8 cellular contexts compared by ENCODE assay signal in genomic region chr10:27242951-27243551, GRCh38. TPM values are rescaled to one million over a fixed set of nuclear protein-coding genes. Genes with fewer than 3 reads are reported as not detected.
DNase-seq lines count a peak whose midpoint lies in the region; ATAC-seq and TF ChIP-seq lines count a peak whose summit lies in the region.

No MANE protein-coding gene starts in this region.

- TF ChIP-seq CTCF in GM13976 (IDR thresholded peaks at IDR 0.05; ENCODE audit: borderline replicate concordance, control extremely low read depth, extremely low read depth, insufficient read depth, missing control alignments) (no peak), WTC11 (IDR thresholded peaks at IDR 0.05) (no peak), chondrocyte (IDR thresholded peaks at IDR 0.05) (no peak), kidney epithelial cell (IDR thresholded peaks at IDR 0.05; ENCODE audit: insufficient read depth, low read length, poor library complexity, severe bottlenecking) (no peak)

- POLR2A ChIA-PET in WTC11 (lab: Charles Lee), result interaction anchor here (0.6 to 1.5 kb wide), 2 partner anchors 8 to 900 kb away, joined by 3 to 4 read pairs; no protein-coding TSS in a partner anchor

- H3K4me3 ChIP-seq in kidney epithelial cell (ENCODE audit: low read depth, low read length), result peak overlapping the region; percentile 73

- H3K27me3 ChIP-seq in kidney epithelial cell (ENCODE audit: control insufficient read depth, insufficient read depth, low read length), result no peaks in the 10 kb centered on the region

- H3K27me3 Mint-ChIP-seq in WTC11 (ENCODE audit: low read depth), result 0 out of 2 replicates have a peak, but pooled peaks cover 3% of the 10 kb centered on the region
- no peaks in the 10 kb centered on the region for H3K27me3 Mint-ChIP-seq in chondrocyte (ENCODE audit: low read depth)

- peak overlapping the region; percentile 93 for H3K4me3 Mint-ChIP-seq in WTC11
- H3K4me3 Mint-ChIP-seq in chondrocyte (ENCODE audit: unreplicated experiment), result peak overlapping the region; percentile 97

- H3K27ac Mint-ChIP-seq in WTC11 (peak overlapping the region; percentile 99), chondrocyte (ENCODE audit: unreplicated experiment) (peak overlapping the region; percentile 96)

- ATAC-seq in HG02588 (IDR thresholded peaks at IDR 0.05; ENCODE audit: unreplicated experiment), result peak; percentile 25
- ATAC-seq in WTC11, result no peak
- no peak for ATAC-seq in GM18861 (IDR thresholded peaks at IDR 0.05; ENCODE audit: unreplicated experiment)

- CTCF ChIA-PET in WTC11 (lab: Charles Lee), result interaction anchor here (1.7 kb wide), 1 partner anchor 9 kb away, joined by 14 read pairs; no protein-coding TSS in a partner anchor

- H3K36me3 ChIP-seq in kidney epithelial cell (ENCODE audit: control insufficient read depth, insufficient read depth, low read length), result no peaks in the 10 kb centered on the region

- H3K36me3 Mint-ChIP-seq in WTC11, result no peaks in the 10 kb centered on the region
- no peaks in the 10 kb centered on the region for H3K36me3 Mint-ChIP-seq in chondrocyte (ENCODE audit: low read depth)

- peak; percentile 68 for DNase-seq in GM13976 (ENCODE audit: low spot score)
- peak; percentile 2 for DNase-seq in NCI-H2171 (lab: John Stamatoyannopoulos, UW)
- no peak for DNase-seq in WTC11 (ENCODE audit: low spot score)
- DNase-seq in chondrocyte (ENCODE audit: low spot score), result no peak
- DNase-seq in kidney epithelial cell (ENCODE audit: low read depth), result peak; percentile 38
- peak; percentile 66 for DNase-seq in stimulated activated CD4-positive, alpha-beta T cell treated with anti-CD3 and anti-CD28 coated beads, Interleukin-12 subunit alpha, Interleukin-12 subunit beta, amount 100 ng/mL, for 4 hours

- peaks cover 26% of the 10 kb centered on the region for H3K4me1 Mint-ChIP-seq in WTC11
- peaks cover 33% of the 10 kb centered on the region for H3K4me1 Mint-ChIP-seq in chondrocyte (ENCODE audit: low read depth)

- in situ Hi-C loops in GM13976 (cut with MboI; ENCODE audit: low sequenced_read_pairs, unreplicated experiment), result loop anchor here (10.0 kb wide), 1 partner anchor 112 kb away; no protein-coding TSS in a partner anchor

- peaks cover 6% of the 10 kb centered on the region for H3K9me3 Mint-ChIP-seq in WTC11
- no peaks in the 10 kb centered on the region for H3K9me3 Mint-ChIP-seq in chondrocyte (ENCODE audit: low read depth)

TF ChIP-seq in WTC11, 78 proteins besides CTCF, POLR2A, EP300 and RAD21:
- TF ChIP-seq GABPB1 (CRISPR knock-in tag; IDR thresholded peaks at IDR 0.05), result 0 out of 2 replicates have a peak, but pooled peaks have one; percentile 6
- peak; percentile 43; the same call in 1 of the 2 replicates for TF ChIP-seq ZBTB43 (CRISPR knock-in tag; IDR thresholded peaks at IDR 0.05)
- TF ChIP-seq MAX (CRISPR knock-in tag; IDR thresholded peaks at IDR 0.05), result 0 out of 2 replicates have a peak, but pooled peaks have one; percentile 36
- TF ChIP-seq NFATC4 (CRISPR knock-in tag; IDR thresholded peaks at IDR 0.05), result no peak

RNA-seq across cellular contexts. Expression of gene ACBD5, which starts 2.5 kb away (rescaled TPM):
- total RNA-seq in WTC11 (2021) (17.9 to 19.4 TPM (median 18.1 TPM) in 3 replicates), chondrocyte (20.6 to 24.7 TPM (median 24.6 TPM) in 3 replicates), kidney epithelial cell (24.6 and 27.9 TPM in 2 replicates)

Comparison
In these comparisons a context has a peak if more than half of its experiments do, and no peak if none do; other contexts are left out.
1. DNase-seq: peak in GM13976 (single experiment), NCI-H2171 (single experiment), kidney epithelial cell (single experiment) and stimulated activated CD4-positive, alpha-beta T cell treated with anti-CD3 and anti-CD28 coated beads, Interleukin-12 subunit alpha, Interleukin-12 subunit beta, amount 100 ng/mL, for 4 hours (single experiment); none in WTC11 (single experiment) and chondrocyte (single experiment).